8 cellular contexts compared by ENCODE assay signal in the genomic region with DNA sequence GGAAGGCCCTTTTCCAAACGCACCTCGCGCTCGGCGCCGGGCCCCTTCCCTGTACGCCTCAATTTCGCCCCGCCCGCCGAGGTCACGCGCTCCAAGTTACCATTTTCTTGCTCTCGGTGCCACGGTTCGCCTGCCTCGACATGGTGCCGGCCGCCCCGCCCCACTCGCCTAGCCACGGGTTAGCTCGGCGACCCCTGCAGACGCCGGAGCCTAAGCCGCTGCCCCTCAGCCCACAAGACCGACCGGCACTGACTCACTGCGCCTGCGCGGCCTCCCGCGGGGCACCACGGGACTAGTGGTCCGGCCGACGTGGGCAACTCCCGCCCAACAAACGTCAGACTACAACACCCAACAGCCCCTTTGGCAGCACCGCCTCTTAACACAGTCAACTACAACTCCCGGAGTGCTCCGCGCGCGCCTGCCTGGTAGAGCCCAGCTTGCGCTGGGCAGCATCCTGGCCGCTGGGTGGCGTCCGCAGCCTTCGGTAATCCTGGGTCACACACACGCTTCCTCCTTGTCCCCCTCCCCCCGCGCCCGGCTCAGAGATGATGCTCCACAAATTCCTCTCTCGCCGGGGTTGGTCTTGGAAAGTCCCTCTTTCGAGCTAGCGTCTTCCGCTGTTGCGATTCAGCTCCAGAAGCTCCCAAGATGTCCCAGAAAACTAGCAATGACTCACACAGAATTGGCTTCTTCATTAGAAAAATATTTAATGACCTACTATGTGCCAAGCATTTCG. TPM values are rescaled to one million over a fixed set of nuclear protein-coding genes. Genes with fewer than 3 reads are reported as not detected.
DNase-seq lines count a peak whose midpoint lies in the region; ATAC-seq and TF ChIP-seq lines count a peak whose summit lies in the region.

A gene (minus strand): TSS at position 250 of the 736 bp plus-strand sequence. CDS start 108 bp downstream, at position 142.

- H3K27me3 ChIP-seq in DND-41 (ENCODE audit: insufficient read depth, low read length, poor library complexity), result no peaks in the 10 kb centered on the region
- H3K27me3 ChIP-seq in mucosa of stomach (ENCODE audit: control insufficient read depth, insufficient read depth, low read length), result no peaks in the 10 kb centered on the region

- peaks cover 74% of the 10 kb centered on the region for H3K4me1 Mint-ChIP-seq in activated T-cell treated with anti-CD3 and anti-CD28 coated beads, Interleukin-2, amount 50 U/mL, for 24 hours (ENCODE audit: low read depth)

- peaks cover 12% of the 10 kb centered on the region for H3K36me3 ChIP-seq in DND-41 (ENCODE audit: insufficient read depth, low read length)
- H3K36me3 ChIP-seq in mucosa of stomach (ENCODE audit: control insufficient read depth, insufficient read depth, low read length), result no peaks in the 10 kb centered on the region

- H3K4me3 Mint-ChIP-seq in activated T-cell treated with anti-CD3 and anti-CD28 coated beads, Interleukin-2, amount 50 U/mL, for 24 hours, result peak within 1 kb of the TSS; percentile 99

- peak; percentile 96 for ATAC-seq in DND-41 (ENCODE audit: insufficient read depth, low read depth)
- peak; percentile 86 for ATAC-seq in GM21723 (IDR thresholded peaks at IDR 0.05; ENCODE audit: unreplicated experiment)

- peak within 1 kb of the TSS; percentile 99 for H3K27ac Mint-ChIP-seq in activated T-cell treated with anti-CD3 and anti-CD28 coated beads, Interleukin-2, amount 50 U/mL, for 24 hours

- H3K4me2 ChIP-seq in DND-41 (ENCODE audit: insufficient read depth, low read length), result peak within 1 kb of the TSS; percentile 81

- peaks cover 39% of the 10 kb centered on the region for H3K79me2 ChIP-seq in DND-41 (ENCODE audit: insufficient read depth, low read length)

- DNase-seq in DND-41 (peak; percentile 100), KG1 (lab: John Stamatoyannopoulos, UW) (peak; percentile 97), erythroblast (lab: John Stamatoyannopoulos, UW) (peak; percentile 100)
- DNase-seq in activated T-cell treated with anti-CD3 and anti-CD28 coated beads, Interleukin-2, amount 50 U/mL, for 24 hours, result peak; percentile 99
- peak; percentile 98 to 99 for DNase-seq in stimulated activated CD8-positive, alpha-beta memory T cell treated with anti-CD3 and anti-CD28 coated beads, Interleukin-7, amount 100 ng/mL, for 1 hour (ENCODE audit: low read depth in 2 of 2)

- H4K20me1 ChIP-seq in DND-41 (ENCODE audit: insufficient read depth, low read length), result 0 out of 2 replicates have a peak, but pooled peaks cover 4% of the 10 kb centered on the region

- TF ChIP-seq POLR2A in erythroblast (IDR thresholded peaks at IDR 0.05; ENCODE audit: low read length), result peak; percentile 86

- no peaks in the 10 kb centered on the region for H3K9me3 Mint-ChIP-seq in activated T-cell treated with anti-CD3 and anti-CD28 coated beads, Interleukin-2, amount 50 U/mL, for 24 hours

- H3K27me3 Mint-ChIP-seq in activated T-cell treated with anti-CD3 and anti-CD28 coated beads, Interleukin-2, amount 50 U/mL, for 24 hours, result no peaks in the 10 kb centered on the region

- peak; percentile 100 for TF ChIP-seq CTCF in DND-41 (IDR thresholded peaks at IDR 0.05; ENCODE audit: borderline replicate concordance, extremely low read depth, low read length, poor library complexity, severe bottlenecking)

- H3K27ac ChIP-seq in DND-41 (ENCODE audit: low read length), result peak within 1 kb of the TSS; percentile 79

- H3K9ac ChIP-seq in DND-41 (ENCODE audit: low read depth, low read length) (peak within 1 kb of the TSS; percentile 72), mucosa of stomach (ENCODE audit: low read length) (peak within 1 kb of the TSS; percentile 81)

- peak within 1 kb of the TSS; percentile 60 to 92 for H3K4me3 ChIP-seq in DND-41 (ENCODE audit: low read depth in 1 of 2, low read length in 2 of 2)
- H3K4me3 ChIP-seq in mucosa of stomach (ENCODE audit: low read length), result peak within 1 kb of the TSS; percentile 63

- H3K9me3 ChIP-seq in DND-41 (ENCODE audit: insufficient read depth, low read length, severe bottlenecking) (no peaks in the 10 kb centered on the region), mucosa of stomach (ENCODE audit: control insufficient read depth, low read length) (no peaks in the 10 kb centered on the region)

- H2AFZ ChIP-seq in DND-41 (ENCODE audit: low read depth, low read length), result peak within 1 kb of the TSS; percentile 78

- peaks cover 27% of the 10 kb centered on the region for H3K36me3 Mint-ChIP-seq in activated T-cell treated with anti-CD3 and anti-CD28 coated beads, Interleukin-2, amount 50 U/mL, for 24 hours (ENCODE audit: low read depth)

- peaks cover 52% of the 10 kb centered on the region for H3K4me1 ChIP-seq in DND-41 (ENCODE audit: insufficient read depth, low read length)
- H3K4me1 ChIP-seq in mucosa of stomach (ENCODE audit: control insufficient read depth, insufficient read depth, low read length), result peaks cover 33% of the 10 kb centered on the region

TF ChIP-seq in PFSK-1, 5 proteins besides CTCF, POLR2A, EP300 and RAD21:
- TF ChIP-seq POLR2AphosphoS5 (IDR thresholded peaks at IDR 0.05; ENCODE audit: low read depth, low read length) (peak; percentile 88), TAF1 (IDR thresholded peaks at IDR 0.05; ENCODE audit: borderline replicate concordance, insufficient read depth, low read length) (no peak), SIN3A (IDR thresholded peaks at IDR 0.05; ENCODE audit: borderline replicate concordance, insufficient read depth, low read length) (0 out of 2 replicates have a peak, but pooled peaks have one; percentile 14), FOXP2 (optimal IDR thresholded peaks at IDR 0.05; ENCODE audit: borderline replicate concordance, extremely low read depth, extremely low read length, insufficient read depth) (no peak)
- TF ChIP-seq, protein P1, sequence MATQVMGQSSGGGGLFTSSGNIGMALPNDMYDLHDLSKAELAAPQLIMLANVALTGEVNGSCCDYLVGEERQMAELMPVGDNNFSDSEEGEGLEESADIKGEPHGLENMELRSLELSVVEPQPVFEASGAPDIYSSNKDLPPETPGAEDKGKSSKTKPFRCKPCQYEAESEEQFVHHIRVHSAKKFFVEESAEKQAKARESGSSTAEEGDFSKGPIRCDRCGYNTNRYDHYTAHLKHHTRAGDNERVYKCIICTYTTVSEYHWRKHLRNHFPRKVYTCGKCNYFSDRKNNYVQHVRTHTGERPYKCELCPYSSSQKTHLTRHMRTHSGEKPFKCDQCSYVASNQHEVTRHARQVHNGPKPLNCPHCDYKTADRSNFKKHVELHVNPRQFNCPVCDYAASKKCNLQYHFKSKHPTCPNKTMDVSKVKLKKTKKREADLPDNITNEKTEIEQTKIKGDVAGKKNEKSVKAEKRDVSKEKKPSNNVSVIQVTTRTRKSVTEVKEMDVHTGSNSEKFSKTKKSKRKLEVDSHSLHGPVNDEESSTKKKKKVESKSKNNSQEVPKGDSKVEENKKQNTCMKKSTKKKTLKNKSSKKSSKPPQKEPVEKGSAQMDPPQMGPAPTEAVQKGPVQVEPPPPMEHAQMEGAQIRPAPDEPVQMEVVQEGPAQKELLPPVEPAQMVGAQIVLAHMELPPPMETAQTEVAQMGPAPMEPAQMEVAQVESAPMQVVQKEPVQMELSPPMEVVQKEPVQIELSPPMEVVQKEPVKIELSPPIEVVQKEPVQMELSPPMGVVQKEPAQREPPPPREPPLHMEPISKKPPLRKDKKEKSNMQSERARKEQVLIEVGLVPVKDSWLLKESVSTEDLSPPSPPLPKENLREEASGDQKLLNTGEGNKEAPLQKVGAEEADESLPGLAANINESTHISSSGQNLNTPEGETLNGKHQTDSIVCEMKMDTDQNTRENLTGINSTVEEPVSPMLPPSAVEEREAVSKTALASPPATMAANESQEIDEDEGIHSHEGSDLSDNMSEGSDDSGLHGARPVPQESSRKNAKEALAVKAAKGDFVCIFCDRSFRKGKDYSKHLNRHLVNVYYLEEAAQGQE (IDR thresholded peaks at IDR 0.05; ENCODE audit: insufficient read depth in 1 of 2, low read depth in 2 of 2, low read length in 2 of 2), result 0 out of 4 replicates have a peak, but pooled peaks have one; percentile 43 to 44
TF ChIP-seq in PFSK-1: peak in this region for 3.

RNA-seq across cellular contexts. Expression of the gene that starts here (rescaled TPM):
- polyA plus RNA-seq in PFSK-1 (2012; ENCODE audit: insufficient read length, low read depth), result 160 TPM

Comparison
In these comparisons a context has a peak if more than half of its experiments do, and no peak if none do; other contexts are left out.
1. Peak in every context shown above with its lines: DNase-seq, ATAC-seq, H3K4me3 ChIP-seq and H3K27ac ChIP-seq.